In genomic region chr11:121656333-121657090, GRCh38 we compare ENCODE assay signal across 8 cellular contexts.
DNase-seq lines count a peak whose midpoint lies in the region; ATAC-seq and TF ChIP-seq lines count a peak whose summit lies in the region.

No MANE protein-coding gene starts in this region.

- H3K27me3 Mint-ChIP-seq in activated CD8-positive, alpha-beta memory T cell treated with anti-CD3 and anti-CD28 coated beads, Interleukin-2, amount 10 ng/mL, durations not matched to agents 7 days and 5 days = peaks cover 25% of the 10 kb centered on the region
- no peaks in the 10 kb centered on the region for H3K27me3 Mint-ChIP-seq in central memory CD8-positive, alpha-beta T cell

- no peak overlapping the region for H3K27ac Mint-ChIP-seq in activated CD8-positive, alpha-beta memory T cell treated with anti-CD3 and anti-CD28 coated beads, Interleukin-2, amount 10 ng/mL, durations not matched to agents 7 days and 5 days
- peak overlapping the region; percentile 64 for H3K27ac Mint-ChIP-seq in central memory CD8-positive, alpha-beta T cell (ENCODE audit: low read depth)

- H3K4me1 ChIP-seq in mesodermal cell (ENCODE audit: control insufficient read depth, insufficient read depth, low read length, poor library complexity, severe bottlenecking) (peaks cover 19% of the 10 kb centered on the region), upper lobe of left lung (peaks cover 2 to 22% (median 14%) of the 10 kb centered on the region in 4 donors)

- no peaks in the 10 kb centered on the region for H3K9me3 Mint-ChIP-seq in activated CD8-positive, alpha-beta memory T cell treated with anti-CD3 and anti-CD28 coated beads, Interleukin-2, amount 10 ng/mL, durations not matched to agents 7 days and 5 days (ENCODE audit: low read depth)
- H3K9me3 Mint-ChIP-seq in central memory CD8-positive, alpha-beta T cell = no peaks in the 10 kb centered on the region

- no peaks in the 10 kb centered on the region for H3K27me3 ChIP-seq in upper lobe of left lung

- TF ChIP-seq EP300 in upper lobe of left lung (IDR thresholded peaks at IDR 0.05) = no peak

- TF ChIP-seq POLR2A in upper lobe of left lung (IDR thresholded peaks at IDR 0.05) = no peak

- peaks cover 12% of the 10 kb centered on the region for H3K4me1 Mint-ChIP-seq in activated CD8-positive, alpha-beta memory T cell treated with anti-CD3 and anti-CD28 coated beads, Interleukin-2, amount 10 ng/mL, durations not matched to agents 7 days and 5 days
- peaks cover 22% of the 10 kb centered on the region for H3K4me1 Mint-ChIP-seq in central memory CD8-positive, alpha-beta T cell

- no peaks in the 10 kb centered on the region for H3K36me3 Mint-ChIP-seq in activated CD8-positive, alpha-beta memory T cell treated with anti-CD3 and anti-CD28 coated beads, Interleukin-2, amount 10 ng/mL, durations not matched to agents 7 days and 5 days
- H3K36me3 Mint-ChIP-seq in central memory CD8-positive, alpha-beta T cell (ENCODE audit: insufficient read depth) = peaks cover 2% of the 10 kb centered on the region

- TF ChIP-seq CTCF in upper lobe of left lung (IDR thresholded peaks at IDR 0.05) = no peak

- WGBS in mesodermal cell (ENCODE audit: insufficient coverage in 2 of 2), 2 experiments = 85 to 86% methylated on average over 14 to 17 of the region's 18 CpGs
- 78 to 81% methylated on average over 14 to 18 of the region's 18 CpGs for WGBS in upper lobe of left lung, 2 donors

- H3K27ac ChIP-seq in mesodermal cell (ENCODE audit: low read depth, low read length, severe bottlenecking) (peak overlapping the region; percentile 99), upper lobe of left lung (peak overlapping the region; percentile 70 to 83 (median 79))

- no peak for ATAC-seq in activated CD8-positive, alpha-beta memory T cell treated with anti-CD3 and anti-CD28 coated beads, Interleukin-2, amount 10 ng/mL, durations not matched to agents 7 days and 5 days
- ATAC-seq in central memory CD8-positive, alpha-beta T cell (replicated peaks; ENCODE audit: extremely low read depth, poor library complexity, severe bottlenecking) = no peak
- ATAC-seq in upper lobe of left lung (ENCODE audit: low FRiP score in 2 of 2) = no peak
- no peak for ATAC-seq in GM21723 (IDR thresholded peaks at IDR 0.05; ENCODE audit: unreplicated experiment)
- no peak for ATAC-seq in GM18868 (IDR thresholded peaks at IDR 0.05; ENCODE audit: unreplicated experiment)
- no peak for ATAC-seq in HG03439 (IDR thresholded peaks at IDR 0.05; ENCODE audit: unreplicated experiment)

- H3K9me3 ChIP-seq in mesodermal cell (ENCODE audit: control insufficient read depth, low read length) (peaks cover 7% of the 10 kb centered on the region), upper lobe of left lung (no peaks in the 10 kb centered on the region)

- H3K4me3 Mint-ChIP-seq in activated CD8-positive, alpha-beta memory T cell treated with anti-CD3 and anti-CD28 coated beads, Interleukin-2, amount 10 ng/mL, durations not matched to agents 7 days and 5 days = peak overlapping the region; percentile 74
- peak overlapping the region; percentile 71 for H3K4me3 Mint-ChIP-seq in central memory CD8-positive, alpha-beta T cell

- CTCF ChIA-PET in activated CD8-positive, alpha-beta memory T cell treated with anti-CD3 and anti-CD28 coated beads, Interleukin-2, amount 10 ng/mL, durations not matched to agents 7 days and 5 days (lab: Charles Lee) = interaction anchor here (1.3 to 2.0 kb wide), 2 partner anchors 11 to 546 kb away, joined by 5 to 8 read pairs; no protein-coding TSS in a partner anchor

- H3K4me3 ChIP-seq in mesodermal cell (ENCODE audit: extremely low read depth, insufficient read depth, low read length, poor library complexity, severe bottlenecking) (no peak overlapping the region), upper lobe of left lung (peak overlapping the region in 3 of 4 donors; percentile 38 to 54 (median 43))

- DNase-seq in activated CD8-positive, alpha-beta memory T cell treated with anti-CD3 and anti-CD28 coated beads, Interleukin-2, amount 10 ng/mL, durations not matched to agents 7 days and 5 days = no peak
- DNase-seq in activated CD8-positive, alpha-beta memory T cell treated with anti-CD3 and anti-CD28 coated beads for 24 hours = no peak
- no peak for DNase-seq in central memory CD8-positive, alpha-beta T cell (ENCODE audit: low spot score in 2 of 2)
- no peak for DNase-seq in upper lobe of left lung

- no peaks in the 10 kb centered on the region for H3K36me3 ChIP-seq in mesodermal cell (ENCODE audit: control insufficient read depth, insufficient read depth, low read length)
- no peaks in the 10 kb centered on the region for H3K36me3 ChIP-seq in upper lobe of left lung
